Comparison of ENCODE assay signal across 16 cellular contexts in genomic region chr20:51597389-51598231, GRCh38. TPM values are rescaled to one million over a fixed set of nuclear protein-coding genes. Genes with fewer than 3 reads are reported as not detected.
DNase-seq lines count a peak whose midpoint lies in the region; ATAC-seq and TF ChIP-seq lines count a peak whose summit lies in the region.
"Had no signal": no experiment of that assay in that cellular context is flagged by ENCODE, and none has a peak within 500 bp of the region (broad histone marks: within the 10 kb centered on the region; RNA-seq: fewer than 3 reads in every experiment).

No MANE protein-coding gene starts in this region.

- no peaks in the 10 kb centered on the region for H3K36me3 Mint-ChIP-seq in activated T-cell treated with anti-CD3 and anti-CD28 coated beads, Interleukin-2, amount 50 U/mL, for 72 hours (ENCODE audit: insufficient read depth in 2 of 2)
- H3K36me3 Mint-ChIP-seq in activated naive CD8-positive, alpha-beta T cell = no peaks in the 10 kb centered on the region
- H3K36me3 Mint-ChIP-seq in H9 (ENCODE audit: insufficient read depth in 1 of 3, low read depth in 3 of 3) = peaks cover 0 to 4% (median 0%) of the 10 kb centered on the region in 3 experiments; a peak in 2 of 7 replicates
- H3K36me3 Mint-ChIP-seq: CD8-positive, alpha-beta T cell had no signal

- H3K4me1 Mint-ChIP-seq in activated T-cell treated with anti-CD3 and anti-CD28 coated beads, Interleukin-2, amount 50 U/mL, for 72 hours (ENCODE audit: low read depth) = peaks cover 68% of the 10 kb centered on the region
- H3K4me1 Mint-ChIP-seq in activated naive CD8-positive, alpha-beta T cell (ENCODE audit: low read depth) = peaks cover 28% of the 10 kb centered on the region
- peaks cover 33 to 36% of the 10 kb centered on the region in 2 experiments for H3K4me1 Mint-ChIP-seq in H9

- peaks cover 16% of the 10 kb centered on the region for H3K27me3 Mint-ChIP-seq in activated T-cell treated with anti-CD3 and anti-CD28 coated beads, Interleukin-2, amount 50 U/mL, for 72 hours (ENCODE audit: low read depth)
- H3K27me3 Mint-ChIP-seq in activated naive CD8-positive, alpha-beta T cell = no peaks in the 10 kb centered on the region
- peaks cover 3% of the 10 kb centered on the region; the same call in 1 of the 2 replicates for H3K27me3 Mint-ChIP-seq in H9 (ENCODE audit: low read depth)

- TF ChIP-seq CTCF in HEK293 (tag by site-specific recombination; IDR thresholded peaks at IDR 0.05) (no peak), H9 (conservative IDR thresholded peaks at IDR 0.05) (no peak)

- H2BK120ac ChIP-seq in H9 (ENCODE audit: low read depth, low read length, poor library complexity, severe bottlenecking) = no peak overlapping the region

- H2AFZ ChIP-seq in H9 (ENCODE audit: low read length) = no peak overlapping the region

- H3K14ac ChIP-seq in H9 (ENCODE audit: insufficient read depth, low read length) = no peak overlapping the region

- H3K27ac Mint-ChIP-seq in activated T-cell treated with anti-CD3 and anti-CD28 coated beads, Interleukin-2, amount 50 U/mL, for 72 hours = peak overlapping the region; percentile 6
- H3K27ac Mint-ChIP-seq in activated naive CD8-positive, alpha-beta T cell = peak overlapping the region; percentile 7
- H3K27ac Mint-ChIP-seq in H9 = no peak overlapping the region; a peak in 1 of 7 replicates
- H3K27ac Mint-ChIP-seq: CD8-positive, alpha-beta T cell had no signal

- POLR2A ChIA-PET in HEK293 (lab: Yijun Ruan, JAX) = no interaction called here

- H3T11ph ChIP-seq in H9 (ENCODE audit: low read length) = no peak overlapping the region

- no peak for DNase-seq in activated T-cell treated with anti-CD3 and anti-CD28 coated beads, Interleukin-2, amount 50 U/mL, for 72 hours
- DNase-seq in activated T-cell treated with anti-CD3 and anti-CD28 coated beads, Interleukin-2, amount 50 U/mL, for 1 hour = no peak
- DNase-seq in putamen (ENCODE audit: low spot score) (peak; percentile 53), HK-2 (ENCODE audit: unreplicated experiment) (no peak), H9 (no peak)
- DNase-seq: ACHN; CD8-positive, alpha-beta T cell; DND-41; GF-D8; GOT3; Karpas-422; NCI-H1105 treated with DMSO at 0.1 percent for 48 hours; NCI-H187; SHP77 treated with DMSO at 0.1 percent for 48 hours had no signal

- no peak overlapping the region for H2BK15ac ChIP-seq in H9 (ENCODE audit: low read depth, low read length)

- no peaks in the 10 kb centered on the region for H3K4me1 ChIP-seq in HEK293 (ENCODE audit: control insufficient read depth, insufficient read depth, low read length)
- peaks cover 4% of the 10 kb centered on the region; the same call in 1 of the 2 replicates for H3K4me1 ChIP-seq in H9 (ENCODE audit: insufficient read depth, low read length)

- no peak overlapping the region for H3K23ac ChIP-seq in H9 (ENCODE audit: insufficient read length, low read depth, low read length)

- no peak overlapping the region for H3K4me2 ChIP-seq in H9 (ENCODE audit: insufficient read depth, insufficient read length, low read length)

- ATAC-seq in activated T-cell treated with anti-CD3 and anti-CD28 coated beads, Interleukin-2, amount 50 U/mL, for 72 hours (replicated peaks in 1 of 2) = peak; percentile 43 to 45
- ATAC-seq: CD8-positive, alpha-beta T cell had no signal

- no peak overlapping the region for H3K56ac ChIP-seq in H9 (ENCODE audit: insufficient read length, low read depth, low read length)

- no peaks in the 10 kb centered on the region for H3K27me3 ChIP-seq in H9 (ENCODE audit: insufficient read depth, low read length)

- H3K27ac ChIP-seq in HEK293 (ENCODE audit: extremely low read depth, low read depth, low read length) (no peak overlapping the region), H9 (ENCODE audit: insufficient read length, low read depth, low read length) (no peak overlapping the region)

- no peak overlapping the region for H2BK20ac ChIP-seq in H9 (ENCODE audit: low read depth, low read length, poor library complexity, severe bottlenecking)

- no peak overlapping the region for H2BK12ac ChIP-seq in H9 (ENCODE audit: insufficient read length, low read depth, low read length)

- H4K91ac ChIP-seq in H9 (ENCODE audit: insufficient read length, low read depth, low read length) = no peak overlapping the region

- H3K4me3 ChIP-seq in HEK293 (ENCODE audit: low read depth, low read length) = no peak overlapping the region

- H2AK5ac ChIP-seq in H9 (ENCODE audit: insufficient read length, low read length) = no peak overlapping the region

- no peak overlapping the region for H2BK5ac ChIP-seq in H9 (ENCODE audit: insufficient read length, low read length)

- no peak overlapping the region for H3K18ac ChIP-seq in H9 (ENCODE audit: insufficient read length, low read depth, low read length)

- no peaks in the 10 kb centered on the region for H3K79me2 ChIP-seq in H9 (ENCODE audit: insufficient read depth, low read length)

- no peak overlapping the region for H3K9ac ChIP-seq in H9 (ENCODE audit: extremely low read depth, insufficient read length, low read length)

- no peak overlapping the region for H3K4ac ChIP-seq in H9 (ENCODE audit: low read depth, low read length)

- peak overlapping the region; percentile 23 to 59 for H3K4me3 Mint-ChIP-seq in activated T-cell treated with anti-CD3 and anti-CD28 coated beads, Interleukin-2, amount 50 U/mL, for 72 hours
- H3K4me3 Mint-ChIP-seq in activated naive CD8-positive, alpha-beta T cell = peak overlapping the region; percentile 35
- H3K4me3 Mint-ChIP-seq in H9 = no peak overlapping the region
- H3K4me3 Mint-ChIP-seq: CD8-positive, alpha-beta T cell had no signal

- H3K9me3 ChIP-seq in HEK293 (ENCODE audit: control insufficient read depth, insufficient read depth, low read depth, low read length) (no peaks in the 10 kb centered on the region), H9 (ENCODE audit: control insufficient read depth, low read depth, low read length) (no peaks in the 10 kb centered on the region)

- no peak overlapping the region for H4K8ac ChIP-seq in H9 (replicated peaks; ENCODE audit: insufficient read length, low read depth, low read length)

- peaks cover 0 to 27% of the 10 kb centered on the region in 2 experiments; a peak in 1 of 3 replicates for H3K36me3 ChIP-seq in HEK293 (ENCODE audit: control insufficient read depth in 2 of 2, insufficient read depth in 1 of 2, low read length in 2 of 2)

- H3K79me1 ChIP-seq in H9 (ENCODE audit: insufficient read depth, low read depth, low read length, poor library complexity, severe bottlenecking) = no peaks in the 10 kb centered on the region

- no peaks in the 10 kb centered on the region for H3K23me2 ChIP-seq in H9 (ENCODE audit: insufficient read length, low read depth, low read length, poor library complexity, severe bottlenecking)

- no CpG with 5 or more reads among the region's 7 CpGs for WGBS in H9 (ENCODE audit: extremely low coverage, insufficient read length, low lambda C conversion rate)

- no peaks in the 10 kb centered on the region for H4K20me1 ChIP-seq in H9 (ENCODE audit: control insufficient read depth, insufficient read depth, insufficient read length)

- no peaks in the 10 kb centered on the region for H3K9me3 Mint-ChIP-seq in activated T-cell treated with anti-CD3 and anti-CD28 coated beads, Interleukin-2, amount 50 U/mL, for 72 hours
- H3K9me3 Mint-ChIP-seq in activated naive CD8-positive, alpha-beta T cell (ENCODE audit: low read depth) = no peaks in the 10 kb centered on the region
- no peaks in the 10 kb centered on the region for H3K9me3 Mint-ChIP-seq in H9
- H3K9me3 Mint-ChIP-seq: CD8-positive, alpha-beta T cell had no signal

- H4K5ac ChIP-seq in H9 (ENCODE audit: insufficient read length, low read depth, low read length) = no peak overlapping the region

- CTCF ChIA-PET in HEK293 (lab: Yijun Ruan, JAX) = interaction anchor here (0.6 to 2.1 kb wide), 8 partner anchors 21 to 900 kb away, joined by 3 to 15 read pairs (median 4); partner anchors contain the start of gene BCAS4

TF ChIP-seq in HEK293, 187 proteins besides CTCF, POLR2A, EP300 and RAD21 (continues in another document):
- no peak for TF ChIP-seq ZNF138 (tag by site-specific recombination; IDR thresholded peaks at IDR 0.05; ENCODE audit: borderline replicate concordance)
- TF ChIP-seq ZNF280C (tag by site-specific recombination; IDR thresholded peaks at IDR 0.05) = no peak
- peak; percentile 68 for TF ChIP-seq ATF2 (tag by site-specific recombination; IDR thresholded peaks at IDR 0.05; ENCODE audit: low read depth)
- TF ChIP-seq ZNF785 (tag by site-specific recombination; IDR thresholded peaks at IDR 0.05) = no peak
- TF ChIP-seq PRDM1 (tag by site-specific recombination; IDR thresholded peaks at IDR 0.05) = no peak

RNA-seq across cellular contexts. Expression of gene NFATC2, which starts 55.1 kb away (rescaled TPM):
- 10 to 100 TPM; 29.4 to 39.9 TPM for total RNA-seq in activated T-cell treated with anti-CD3 and anti-CD28 coated beads, Interleukin-2, amount 50 U/mL, for 72 hours
- total RNA-seq in H9 (2021) = 0.57 and 0.61 TPM in 2 replicates

Comparison
In these comparisons a context has a peak if more than half of its experiments do, and no peak if none do; other contexts are left out.
1. H3K27ac Mint-ChIP-seq: peak in activated T-cell treated with anti-CD3 and anti-CD28 coated beads, Interleukin-2, amount 50 U/mL, for 72 hours (single experiment) and activated naive CD8-positive, alpha-beta T cell (single experiment); none in H9 (0 of 3).
2. H3K4me3 Mint-ChIP-seq: peak in activated T-cell treated with anti-CD3 and anti-CD28 coated beads, Interleukin-2, amount 50 U/mL, for 72 hours (2 of 2) and activated naive CD8-positive, alpha-beta T cell (single experiment); none in H9 (0 of 2).
3. RNA of gene NFATC2, which starts 55.1 kb away (total RNA-seq): 29.4 to 39.9 TPM in activated T-cell treated with anti-CD3 and anti-CD28 coated beads, Interleukin-2, amount 50 U/mL, for 72 hours; 0.57 to 0.61 TPM in H9; every median in the first group is over 10 times any median in the second.